ENCODE assay signal across 8 cellular contexts in genomic region chr16:54283735-54284318, GRCh38. TPM values are rescaled to one million over a fixed set of nuclear protein-coding genes. Genes with fewer than 3 reads are reported as not detected.
DNase-seq lines count a peak whose midpoint lies in the region; ATAC-seq, FAIRE-seq and TF ChIP-seq lines count a peak whose summit lies in the region.

No MANE protein-coding gene starts in this region.

- H3K9me3 Mint-ChIP-seq in activated CD8-positive, alpha-beta T cell treated with anti-CD3 and anti-CD28 coated beads for 36 hours: no peaks in the 10 kb centered on the region

- peaks cover 3% of the 10 kb centered on the region for H3K36me3 Mint-ChIP-seq in activated CD8-positive, alpha-beta T cell treated with anti-CD3 and anti-CD28 coated beads for 36 hours (ENCODE audit: low read depth)

- intact Hi-C loops in pancreas (cut with DNase I): loop anchor here in 2 of 3 donors (10.0 kb wide), 2 partner anchors 651 to 661 kb away; partner anchors contain the start of gene IRX5 (in 1 of the 2)
- intact Hi-C loops in activated CD8-positive, alpha-beta T cell treated with anti-CD3 and anti-CD28 coated beads for 36 hours (cut with micrococcal nuclease): no loop called here

- 19 to 25% methylated on average over 31 of the region's 31 CpGs for WGBS in pancreas, 2 donors

- H3K4me3 ChIP-seq in fibroblast of the aortic adventitia (ENCODE audit: low read depth, low read length) (peak overlapping the region; percentile 76), pancreas (peak overlapping the region; percentile 3 to 56 (median 30))

- no peak overlapping the region for H3K27ac ChIP-seq in pancreas

- H3K27me3 Mint-ChIP-seq in activated CD8-positive, alpha-beta T cell treated with anti-CD3 and anti-CD28 coated beads for 36 hours: peaks cover 70% of the 10 kb centered on the region

- TF ChIP-seq CTCF in fibroblast of the aortic adventitia (IDR thresholded peaks at IDR 0.05; ENCODE audit: insufficient read depth, low read length): no peak
- TF ChIP-seq CTCF in pancreas (IDR thresholded peaks at IDR 0.05): no peak
- no peak for TF ChIP-seq CTCF in activated CD8-positive, alpha-beta T cell treated with anti-CD3 and anti-CD28 coated beads for 36 hours (IDR thresholded peaks at IDR 0.05)

- DNase-seq in ELF-1 (ENCODE audit: low read depth, low spot score): peak; percentile 47
- peak; percentile 26 for DNase-seq in MV-4-11 (lab: John Stamatoyannopoulos, UW)
- DNase-seq in fibroblast of the aortic adventitia (ENCODE audit: low read depth): peak; percentile 38
- DNase-seq in pancreas: peak in 2 of 6 donors; percentile 64 to 72
- no peak for DNase-seq in SK-N-DZ (ENCODE audit: low spot score)
- DNase-seq in CD1c-positive myeloid dendritic cell (ENCODE audit: extremely low spot score): no peak
- DNase-seq in activated CD8-positive, alpha-beta T cell treated with anti-CD3 and anti-CD28 coated beads for 36 hours: no peak
- no peak for DNase-seq in GDM1 (lab: John Stamatoyannopoulos, UW)

- peaks cover 0 to 3% (median 0%) of the 10 kb centered on the region in 3 donors for H3K4me1 ChIP-seq in pancreas

- peaks cover 0 to 34% (median 2%) of the 10 kb centered on the region in 4 donors for H3K27me3 ChIP-seq in pancreas

- H3K36me3 ChIP-seq in pancreas: no peaks in the 10 kb centered on the region

- H3K4me1 Mint-ChIP-seq in activated CD8-positive, alpha-beta T cell treated with anti-CD3 and anti-CD28 coated beads for 36 hours (ENCODE audit: low read depth): peaks cover 20% of the 10 kb centered on the region

- no peak overlapping the region for H3K27ac Mint-ChIP-seq in activated CD8-positive, alpha-beta T cell treated with anti-CD3 and anti-CD28 coated beads for 36 hours

- POLR2A ChIA-PET in activated CD8-positive, alpha-beta T cell treated with anti-CD3 and anti-CD28 coated beads for 36 hours (lab: Charles Lee): no interaction called here

- no peak overlapping the region for H3K4me3 Mint-ChIP-seq in activated CD8-positive, alpha-beta T cell treated with anti-CD3 and anti-CD28 coated beads for 36 hours

- CTCF ChIA-PET in activated CD8-positive, alpha-beta T cell treated with anti-CD3 and anti-CD28 coated beads for 36 hours (lab: Charles Lee): interaction anchor here (1.9 kb wide), 1 partner anchor 8 kb away, joined by 6 read pairs; no protein-coding TSS in a partner anchor

- no peak for ATAC-seq in pancreas
- ATAC-seq in activated CD8-positive, alpha-beta T cell treated with anti-CD3 and anti-CD28 coated beads for 36 hours: no peak

- H3K9me3 ChIP-seq in pancreas: no peaks in the 10 kb centered on the region

- FAIRE-seq in pancreas (lab: Jason Lieb, UNC): no peak

RNA-seq across cellular contexts. Expression of gene IRX3, which starts 2.8 kb away (rescaled TPM):
- total RNA-seq in fibroblast of the aortic adventitia (ENCODE audit: low replicate concordance) (0.09 and 1.8 TPM in 2 replicates), pancreas (1 to 10 TPM; 1.6 to 4.0 (median 2.0) TPM)
- polyA plus RNA-seq in pancreas: 1 to 10 TPM in 1 of 2 donors, under 1 TPM in 1; 0.87 to 3.5 TPM
- 1.6 and 2.2 TPM in 2 replicates for polyA plus RNA-seq in SK-N-DZ (2014; cell fraction: cytosol; rRNA removed)
- 2.5 and 3.3 TPM in 2 replicates for polyA plus RNA-seq in SK-N-DZ (2014; cell fraction: nucleus; rRNA removed)
- not detected for total RNA-seq in activated CD8-positive, alpha-beta T cell treated with anti-CD3 and anti-CD28 coated beads for 36 hours

Comparison
In these comparisons a context has a peak if more than half of its experiments do, and no peak if none do; other contexts are left out.
1. DNase-seq: peak in ELF-1 (single experiment), MV-4-11 (single experiment) and fibroblast of the aortic adventitia (single experiment); none in SK-N-DZ (single experiment), CD1c-positive myeloid dendritic cell (single experiment), activated CD8-positive, alpha-beta T cell treated with anti-CD3 and anti-CD28 coated beads for 36 hours (single experiment) and GDM1 (single experiment).